Comparison of ENCODE assay signal across 23 cellular contexts in genomic region chr7:104453190-104453589, GRCh38.
"Had no signal": no experiment of that assay in that cellular context is flagged by ENCODE, and none has a peak within 500 bp of the region (broad histone marks: within the 10 kb centered on the region; RNA-seq: fewer than 3 reads in every experiment).

No MANE protein-coding gene starts in this region.

- H3K27ac ChIP-seq: SK-N-MC had no signal

- H3K27me3 ChIP-seq: MG63 had no signal

- ATAC-seq: activated CD4-positive, CD25-positive, alpha-beta regulatory T cell treated with anti-CD3 and anti-CD28 coated beads, Interleukin-2, amount 50 U/mL, for 24 hours; activated CD8-positive, alpha-beta T cell treated with anti-CD3 and anti-CD28 coated beads for 36 hours; activated naive CD8-positive, alpha-beta T cell treated with anti-CD3 and anti-CD28 coated beads, Interleukin-2, amount 50 U/mL, for 24 hours; activated T-cell treated with anti-CD3 and anti-CD28 coated beads, Interleukin-2, amount 50 U/mL, for 72 hours; Panc1; Right ventricle myocardium inferior; T-cell had no signal

- H3K4me3 ChIP-seq: MG63, SK-N-MC had no signal

- DNase-seq: activated CD4-positive, alpha-beta T cell treated with anti-CD3 and anti-CD28 coated beads for 4 hours; activated CD8-positive, alpha-beta memory T cell treated with anti-CD3 and anti-CD28 coated beads, Interleukin-2, amount 50 U/mL, for 4 hours; activated CD8-positive, alpha-beta T cell treated with anti-CD3 and anti-CD28 coated beads for 36 hours; activated naive CD8-positive, alpha-beta T cell treated with anti-CD3 and anti-CD28 coated beads, Interleukin-2, amount 50 U/mL, for 24 hours; activated T-cell treated with anti-CD3 and anti-CD28 coated beads, Interleukin-2, amount 50 U/mL, for 72 hours; amniotic stem cell; MG63; NCI-H1105; NCI-H1436; NCI-H1694 treated with DMSO at 0.1 percent for 48 hours; NCI-H2029 treated with DMSO at 0.1 percent for 48 hours; NCI-H446 treated with DMSO at 0.1 percent for 48 hours; NCI-H524 treated with DMSO at 0.1 percent for 48 hours; NCI-H748 treated with DMSO at 0.1 percent for 48 hours; OCI-M1; RPMI8226; T-cell; T-helper 2 cell; T1000 had no signal

- H3K36me3 ChIP-seq: MG63 had no signal

- H3K9me3 ChIP-seq: MG63 had no signal
